ENCODE assay signal across 25 cellular contexts in genomic region chr5:138721979-138722378, GRCh38.
"Had no signal": no experiment of that assay in that cellular context is flagged by ENCODE, and none has a peak within 500 bp of the region (broad histone marks: within the 10 kb centered on the region; RNA-seq: fewer than 3 reads in every experiment).

No MANE protein-coding gene starts in this region.

- H3K9me3 Mint-ChIP-seq: activated naive CD4-positive, alpha-beta T cell treated with anti-CD3 and anti-CD28 coated beads, Interleukin-2, amount 50 U/mL, for 24 hours; activated naive CD8-positive, alpha-beta T cell treated with anti-CD3 and anti-CD28 coated beads, Interleukin-2, amount 50 U/mL, for 24 hours; activated T-helper 2 cell treated with anti-CD3 and anti-CD28 coated beads, Interferon-gamma antibody, Interleukin-2, Interleukin-4, amounts not matched to agents 10 μg/mL and 5 μg/mL and 100 μg/mL, durations not matched to agents 14 hours and 24 hours and 36 hours; effector memory CD8-positive, alpha-beta T cell; mesothelial cell of epicardium; neural crest cell had no signal

- H3K27ac Mint-ChIP-seq: activated CD4-positive, alpha-beta T cell treated with anti-CD3 and anti-CD28 coated beads for 36 hours; activated CD8-positive, alpha-beta memory T cell treated with anti-CD3 and anti-CD28 coated beads, Interleukin-2, amount 10 ng/mL, durations not matched to agents 7 days and 5 days; activated CD8-positive, alpha-beta T cell treated with anti-CD3 and anti-CD28 coated beads, Interleukin-2, amount 10 ng/mL, durations not matched to agents 7 days and 5 days; activated naive CD4-positive, alpha-beta T cell treated with anti-CD3 and anti-CD28 coated beads, Interleukin-2, amount 50 U/mL, for 24 hours; activated naive CD8-positive, alpha-beta T cell treated with anti-CD3 and anti-CD28 coated beads, Interleukin-2, amount 50 U/mL, for 24 hours; activated T-helper 2 cell treated with anti-CD3 and anti-CD28 coated beads, Interferon-gamma antibody, Interleukin-2, Interleukin-4, amounts not matched to agents 10 μg/mL and 5 μg/mL and 100 μg/mL, durations not matched to agents 14 hours and 24 hours and 36 hours; effector memory CD8-positive, alpha-beta T cell; mesothelial cell of epicardium; naive B cell had no signal

- H3K27me3 ChIP-seq: gastrocnemius medialis, hepatocyte, tibial nerve had no signal

- DNase-seq: activated CD4-positive, alpha-beta T cell treated with anti-CD3 and anti-CD28 coated beads for 36 hours; activated CD4-positive, CD25-positive, alpha-beta regulatory T cell; activated CD8-positive, alpha-beta memory T cell treated with anti-CD3 and anti-CD28 coated beads, Interleukin-2, amount 10 ng/mL, durations not matched to agents 7 days and 5 days; activated CD8-positive, alpha-beta T cell treated with anti-CD3 and anti-CD28 coated beads, Interleukin-2, amount 10 ng/mL, durations not matched to agents 7 days and 5 days; activated naive CD8-positive, alpha-beta T cell treated with anti-CD3 and anti-CD28 coated beads, Interleukin-2, amount 50 U/mL, for 24 hours; activated T-cell treated with anti-CD3 and anti-CD28 coated beads, Interleukin-2, amount 50 U/mL, for 48 hours; amygdala; caudate nucleus; cortex of kidney; effector memory CD8-positive, alpha-beta T cell; erythroblast; gastrocnemius medialis; left colon; naive B cell; right cardiac atrium; stimulated activated CD4-positive, alpha-beta T cell treated with anti-CD3 and anti-CD28 coated beads, Interleukin-2, amount 100 ng/mL, for 48 hours; stimulated activated naive CD4-positive, alpha-beta T cell treated with Interleukin-2 at 50 U/mL for 16 hours; T-helper 2 cell had no signal

- FAIRE-seq: keratinocyte had no signal

- H3K4me3 Mint-ChIP-seq: activated CD4-positive, alpha-beta T cell treated with anti-CD3 and anti-CD28 coated beads for 36 hours; activated CD8-positive, alpha-beta memory T cell treated with anti-CD3 and anti-CD28 coated beads, Interleukin-2, amount 10 ng/mL, durations not matched to agents 7 days and 5 days; activated CD8-positive, alpha-beta T cell treated with anti-CD3 and anti-CD28 coated beads, Interleukin-2, amount 10 ng/mL, durations not matched to agents 7 days and 5 days; activated naive CD4-positive, alpha-beta T cell treated with anti-CD3 and anti-CD28 coated beads, Interleukin-2, amount 50 U/mL, for 24 hours; activated naive CD8-positive, alpha-beta T cell treated with anti-CD3 and anti-CD28 coated beads, Interleukin-2, amount 50 U/mL, for 24 hours; effector memory CD8-positive, alpha-beta T cell; mesothelial cell of epicardium; naive B cell; neural crest cell had no signal

- H3K36me3 Mint-ChIP-seq: activated CD8-positive, alpha-beta memory T cell treated with anti-CD3 and anti-CD28 coated beads, Interleukin-2, amount 10 ng/mL, durations not matched to agents 7 days and 5 days; activated naive CD4-positive, alpha-beta T cell treated with anti-CD3 and anti-CD28 coated beads, Interleukin-2, amount 50 U/mL, for 24 hours; mesothelial cell of epicardium; naive B cell had no signal

- H3K4me3 ChIP-seq: gastrocnemius medialis, hepatocyte, tibial nerve had no signal

- ATAC-seq: activated CD4-positive, alpha-beta T cell treated with anti-CD3 and anti-CD28 coated beads for 36 hours; activated CD8-positive, alpha-beta memory T cell treated with anti-CD3 and anti-CD28 coated beads, Interleukin-2, amount 10 ng/mL, durations not matched to agents 7 days and 5 days; activated CD8-positive, alpha-beta T cell treated with anti-CD3 and anti-CD28 coated beads, Interleukin-2, amount 10 ng/mL, durations not matched to agents 7 days and 5 days; activated naive CD8-positive, alpha-beta T cell treated with anti-CD3 and anti-CD28 coated beads, Interleukin-2, amount 50 U/mL, for 24 hours; effector memory CD8-positive, alpha-beta T cell; gastrocnemius medialis; right cardiac atrium had no signal

- H3K27ac ChIP-seq: gastrocnemius medialis, hepatocyte, tibial nerve had no signal

- H3K9me3 ChIP-seq: gastrocnemius medialis, tibial nerve had no signal

- H3K36me3 ChIP-seq: gastrocnemius medialis, tibial nerve had no signal

- H3K4me2 ChIP-seq: hepatocyte had no signal

- H2AFZ ChIP-seq: hepatocyte had no signal

- H3K79me2 ChIP-seq: hepatocyte had no signal
